In the genomic region with DNA sequence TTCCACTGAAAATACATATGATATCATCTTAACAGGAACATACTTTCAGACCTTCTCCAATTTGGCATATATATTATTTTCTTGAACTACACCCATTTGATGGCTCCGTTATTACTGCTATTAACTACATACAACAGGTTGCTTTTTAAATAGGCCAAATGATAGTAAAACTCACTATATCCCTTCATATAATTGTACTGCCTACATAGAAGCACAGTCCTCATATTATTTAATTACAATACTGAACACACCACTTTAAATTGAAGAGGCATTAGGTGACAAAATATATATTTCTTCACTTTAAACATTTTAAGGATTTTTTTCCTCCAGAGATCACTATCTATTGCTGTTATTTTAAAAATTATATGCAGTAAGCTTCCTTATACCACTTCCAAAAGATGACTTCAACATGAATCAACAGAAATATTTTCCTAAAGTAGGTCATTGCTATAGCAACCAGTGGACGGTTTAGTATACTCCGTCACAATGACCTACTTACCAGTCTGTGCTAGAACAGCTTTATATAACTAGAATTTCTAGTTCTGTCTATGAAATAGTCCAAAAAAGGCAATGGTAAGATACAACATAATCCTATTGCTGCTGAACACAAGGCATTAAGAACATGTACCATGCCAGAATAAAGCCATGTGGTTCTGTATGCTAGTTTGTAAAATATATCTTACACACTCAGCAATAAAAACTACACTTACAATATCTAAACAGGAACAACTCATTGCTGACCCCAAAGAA, we compare ENCODE assay signal across 10 cellular contexts. TPM values are rescaled to one million over a fixed set of nuclear protein-coding genes. Genes with fewer than 3 reads are reported as not detected.
DNase-seq lines count a peak whose midpoint lies in the region; ATAC-seq and TF ChIP-seq lines count a peak whose summit lies in the region.
"Had no signal": no experiment of that assay in that cellular context is flagged by ENCODE, and none has a peak within 500 bp of the region (broad histone marks: within the 10 kb centered on the region; RNA-seq: fewer than 3 reads in every experiment).

No MANE protein-coding gene starts in this region.

- peak overlapping the region; percentile 96 for H3K4me2 ChIP-seq in KMS-11

- H3K79me2 ChIP-seq in KMS-11 (ENCODE audit: insufficient read depth, low read depth) = peaks cover 6% of the 10 kb centered on the region; the same call in 1 of the 2 replicates

- peak overlapping the region; percentile 87 for H3K9ac ChIP-seq in KMS-11

- intact Hi-C loops in heart right ventricle (cut with DNase I) = loop anchor here in 2 of 10 donors (5.0 kb wide), 2 partner anchors 40 to 65 kb away; partner anchors contain the start of genes CRY1 (in 2 of the 2) and MTERF2 (in 1 of the 2)
- intact Hi-C loops in sciatic nerve (cut with DNase I) = no loop called here

- no peaks in the 10 kb centered on the region for H3K36me3 ChIP-seq in KMS-11 (ENCODE audit: insufficient read depth)
- H3K36me3 ChIP-seq in heart right ventricle = no peaks in the 10 kb centered on the region

- peak overlapping the region; percentile 24; the same call in 1 of the 2 replicates for H2AFZ ChIP-seq in KMS-11 (ENCODE audit: low read depth)

- TF ChIP-seq CTCF in KMS-11 (conservative IDR thresholded peaks at IDR 0.05; ENCODE audit: low read depth, low read length) (no peak), heart right ventricle (IDR thresholded peaks at IDR 0.05) (no peak)

- ATAC-seq in heart right ventricle (peak; percentile 87 to 98 (median 94)), sciatic nerve (peak; percentile 96), GM19467 (IDR thresholded peaks at IDR 0.05; ENCODE audit: unreplicated experiment) (no peak)

- no peaks in the 10 kb centered on the region for H3K9me3 ChIP-seq in heart right ventricle

- DNase-seq in CD1c-positive myeloid dendritic cell (ENCODE audit: extremely low spot score) = peak; percentile 55
- DNase-seq in amniotic epithelial cell (ENCODE audit: low read depth) = peak; percentile 99
- peak in 1 of 2 donors; percentile 16 for DNase-seq in heart right ventricle
- no peak for DNase-seq in sciatic nerve (ENCODE audit: low spot score)
- DNase-seq in GOT3 (lab: John Stamatoyannopoulos, UW) = no peak
- DNase-seq in NCI-H345 treated with DMSO at 0.1 percent for 48 hours (lab: John Stamatoyannopoulos, UW; ENCODE audit: unreplicated experiment) = no peak
- DNase-seq: naive B cell had no signal

- H3K27me3 ChIP-seq in KMS-11 (ENCODE audit: insufficient read depth, low read depth) (no peaks in the 10 kb centered on the region), heart right ventricle (no peaks in the 10 kb centered on the region)

- H3K4me3 ChIP-seq in KMS-11 (IDR thresholded peaks at IDR 0.05; ENCODE audit: insufficient read depth, low read depth, low read length) (no peak overlapping the region), heart right ventricle (peak overlapping the region in 1 of 10 donors; percentile 3)

- WGBS in heart right ventricle, 2 donors = 13 to 24% methylated on average over 3 of the region's 3 CpGs

- no peaks in the 10 kb centered on the region for H4K20me1 ChIP-seq in KMS-11 (ENCODE audit: insufficient read depth)

- H3K27ac ChIP-seq in KMS-11 (peak overlapping the region; percentile 99), heart right ventricle (peak overlapping the region; percentile 9 to 79 (median 46))
- H3K27ac ChIP-seq: HL-60 had no signal

- H3K4me1 ChIP-seq in KMS-11 (ENCODE audit: low read depth, poor library complexity, severe bottlenecking) = peaks cover 61% of the 10 kb centered on the region
- peaks cover 4 to 71% (median 46%) of the 10 kb centered on the region in 9 donors for H3K4me1 ChIP-seq in heart right ventricle

RNA-seq across cellular contexts. Expression of gene MTERF2, which starts 40.5 kb away (rescaled TPM):
- 10 to 100 TPM; 18.1 to 42.4 (median 28.0) TPM for total RNA-seq in heart right ventricle
- 10 to 100 TPM; 13.2 to 70.0 TPM for polyA plus RNA-seq in heart right ventricle
- 15.2 TPM for total RNA-seq in sciatic nerve

Comparison
In these comparisons a context has a peak if more than half of its experiments do, and no peak if none do; other contexts are left out.
1. DNase-seq: peak in CD1c-positive myeloid dendritic cell (single experiment) and amniotic epithelial cell (single experiment); none in sciatic nerve (single experiment), GOT3 (single experiment) and NCI-H345 treated with DMSO at 0.1 percent for 48 hours (single experiment).